In genomic region chr3:131217296-131217741, GRCh38 we compare ENCODE assay signal across 11 cellular contexts.
DNase-seq lines count a peak whose midpoint lies in the region; ATAC-seq, FAIRE-seq and TF ChIP-seq lines count a peak whose summit lies in the region.
"Had no signal": no experiment of that assay in that cellular context is flagged by ENCODE, and none has a peak within 500 bp of the region (broad histone marks: within the 10 kb centered on the region; RNA-seq: fewer than 3 reads in every experiment).

No MANE protein-coding gene starts in this region.

- no peaks in the 10 kb centered on the region for H3K79me2 ChIP-seq in keratinocyte (ENCODE audit: control insufficient read depth, insufficient read depth, low read length)

- TF ChIP-seq CTCF in keratinocyte (optimal IDR thresholded peaks at IDR 0.05 in 1 of 3, IDR thresholded peaks at IDR 0.05 in 1 of 3, conservative IDR thresholded peaks at IDR 0.05 in 1 of 3; ENCODE audit: extremely low read depth in 1 of 3, insufficient read depth in 2 of 3, low read length in 3 of 3) (no peak), right lobe of liver (IDR thresholded peaks at IDR 0.05) (no peak)

- peak overlapping the region; percentile 63 for H3K4me2 ChIP-seq in keratinocyte (ENCODE audit: control insufficient read depth, extremely low read depth, insufficient read depth, low read depth, low read length)

- FAIRE-seq in keratinocyte (lab: Jason Lieb, UNC) = peak; percentile 79

- no peak overlapping the region for H3K9ac ChIP-seq in keratinocyte (ENCODE audit: control insufficient read depth, extremely low read depth, insufficient read depth, low read length)

- peaks cover 25% of the 10 kb centered on the region for H3K4me1 ChIP-seq in keratinocyte (ENCODE audit: control insufficient read depth, extremely low read depth, insufficient read depth, low read length)
- H3K4me1 ChIP-seq in right lobe of liver = no peaks in the 10 kb centered on the region

- 39% methylated on average over 3 of the region's 6 CpGs for WGBS in right lobe of liver (ENCODE audit: insufficient coverage, low coverage, low lambda C conversion rate, missing lambda C conversion rate)

- in situ Hi-C loops in Caki2 (cut with HindIII; ENCODE audit: low pct_unique_long_range_greater_than_20kb, low sequenced_read_pairs) = no loop called here

- dilution Hi-C loops in keratinocyte (cut with MboI; ENCODE audit: extremely low pct_ligation_motif_present, low sequenced_read_pairs) = no loop called here

- H3K4me3 ChIP-seq in keratinocyte (ENCODE audit: control insufficient read depth in 2 of 3, extremely low read depth in 1 of 3, insufficient read depth in 2 of 3, low read depth in 1 of 3, low read length in 3 of 3) = peak overlapping the region in 1 of 3 experiments; percentile 35
- H3K4me3 ChIP-seq in right lobe of liver = no peak overlapping the region

- peak overlapping the region; percentile 72 for H2AFZ ChIP-seq in keratinocyte (ENCODE audit: control insufficient read depth, low read length)

- H3K27ac ChIP-seq in angular gyrus (ENCODE audit: low read depth, low read length) (peak overlapping the region; percentile 13), keratinocyte (ENCODE audit: control insufficient read depth, insufficient read depth, low read length) (peak overlapping the region; percentile 46), right lobe of liver (no peak overlapping the region)

- no peaks in the 10 kb centered on the region for H3K27me3 ChIP-seq in keratinocyte (ENCODE audit: control insufficient read depth, extremely low read depth, insufficient read depth, low read length)
- H3K27me3 ChIP-seq in right lobe of liver = no peaks in the 10 kb centered on the region

- ATAC-seq in right lobe of liver (no peak), HG02678 (IDR thresholded peaks at IDR 0.05; ENCODE audit: unreplicated experiment) (no peak)

- TF ChIP-seq POLR2A in right lobe of liver (IDR thresholded peaks at IDR 0.05) = no peak

- H3K36me3 ChIP-seq in keratinocyte (ENCODE audit: control insufficient read depth in 2 of 2, extremely low read depth in 1 of 2, insufficient read depth in 2 of 2, low read length in 2 of 2) = no peaks in the 10 kb centered on the region
- H3K36me3 ChIP-seq in right lobe of liver = no peaks in the 10 kb centered on the region

- DNase-seq in Caki2 (ENCODE audit: low read depth) (peak; percentile 38), M059J (ENCODE audit: low read depth) (peak; percentile 84), keratinocyte (ENCODE audit: low read depth, low spot score) (peak; percentile 38), SIG-M5 (lab: John Stamatoyannopoulos, UW) (no peak), right lobe of liver (no peak), HuH-7.5 (ENCODE audit: low spot score) (no peak)
- DNase-seq: activated CD4-positive, alpha-beta T cell treated with anti-CD3 and anti-CD28 coated beads, Interleukin-2, amount 10 ng/mL, durations not matched to agents 24 days and 14 days; CD4-positive, CD25-positive, alpha-beta regulatory T cell; NCI-H1930 had no signal

- H3K9me1 ChIP-seq in keratinocyte (ENCODE audit: control insufficient read depth, extremely low read depth, insufficient read depth, low read length) = no peaks in the 10 kb centered on the region

- H4K20me1 ChIP-seq in keratinocyte (ENCODE audit: control insufficient read depth, extremely low read depth, insufficient read depth, low read length) = no peaks in the 10 kb centered on the region

- H3K9me3 ChIP-seq in keratinocyte (ENCODE audit: control insufficient read depth, low read depth, low read length) = no peaks in the 10 kb centered on the region
- H3K9me3 ChIP-seq in right lobe of liver = no peaks in the 10 kb centered on the region

- intact Hi-C loops in right lobe of liver (cut with DNase I) = no loop called here

Comparison
In these comparisons a context has a peak if more than half of its experiments do, and no peak if none do; other contexts are left out.
1. DNase-seq: peak in Caki2 (single experiment), M059J (single experiment) and keratinocyte (single experiment); none in SIG-M5 (single experiment), right lobe of liver (0 of 3) and HuH-7.5 (single experiment).
2. H3K27ac ChIP-seq: peak in angular gyrus (single experiment) and keratinocyte (single experiment); none in right lobe of liver (0 of 3).